In the genomic region with DNA sequence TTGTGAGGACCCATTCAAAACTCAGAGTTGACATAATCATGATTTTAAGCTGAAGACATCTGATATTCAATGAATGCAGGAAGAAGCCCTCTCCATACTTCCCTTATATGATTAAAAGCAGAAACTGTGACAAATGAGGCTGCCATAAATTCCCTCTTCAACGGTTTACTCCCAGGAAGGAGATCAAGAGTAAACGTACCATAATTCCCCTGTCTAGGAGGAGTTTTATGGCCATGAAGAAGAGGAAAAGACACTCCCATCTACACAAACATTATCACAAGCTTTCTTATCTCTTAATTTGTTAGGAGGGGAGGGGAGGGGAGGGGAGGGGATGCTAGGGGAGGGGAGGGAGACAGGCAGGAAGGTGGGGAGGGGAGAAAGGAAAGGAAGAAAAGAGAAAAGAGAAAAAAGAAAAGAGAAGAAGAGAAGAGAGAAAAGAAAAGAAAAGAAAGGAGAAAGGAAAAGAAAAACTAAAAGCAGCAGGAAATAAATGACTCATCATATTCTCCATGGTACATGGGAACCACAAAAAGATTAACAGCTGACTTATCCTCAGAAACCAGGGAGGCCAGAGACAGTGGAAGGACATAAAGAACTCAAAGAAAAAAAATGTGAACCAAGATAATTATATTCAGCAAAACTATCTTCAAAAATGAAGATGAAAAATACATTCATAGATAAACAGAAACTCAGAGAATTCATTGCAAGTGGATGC, we compare ENCODE assay signal across 1 cellular context.
TF ChIP-seq lines count a peak whose summit lies in the region.

No MANE protein-coding gene starts in this region.

TF ChIP-seq in K562, 482 proteins besides CTCF, POLR2A, EP300 and RAD21 (continued from another document):
- TF ChIP-seq, protein P1, sequence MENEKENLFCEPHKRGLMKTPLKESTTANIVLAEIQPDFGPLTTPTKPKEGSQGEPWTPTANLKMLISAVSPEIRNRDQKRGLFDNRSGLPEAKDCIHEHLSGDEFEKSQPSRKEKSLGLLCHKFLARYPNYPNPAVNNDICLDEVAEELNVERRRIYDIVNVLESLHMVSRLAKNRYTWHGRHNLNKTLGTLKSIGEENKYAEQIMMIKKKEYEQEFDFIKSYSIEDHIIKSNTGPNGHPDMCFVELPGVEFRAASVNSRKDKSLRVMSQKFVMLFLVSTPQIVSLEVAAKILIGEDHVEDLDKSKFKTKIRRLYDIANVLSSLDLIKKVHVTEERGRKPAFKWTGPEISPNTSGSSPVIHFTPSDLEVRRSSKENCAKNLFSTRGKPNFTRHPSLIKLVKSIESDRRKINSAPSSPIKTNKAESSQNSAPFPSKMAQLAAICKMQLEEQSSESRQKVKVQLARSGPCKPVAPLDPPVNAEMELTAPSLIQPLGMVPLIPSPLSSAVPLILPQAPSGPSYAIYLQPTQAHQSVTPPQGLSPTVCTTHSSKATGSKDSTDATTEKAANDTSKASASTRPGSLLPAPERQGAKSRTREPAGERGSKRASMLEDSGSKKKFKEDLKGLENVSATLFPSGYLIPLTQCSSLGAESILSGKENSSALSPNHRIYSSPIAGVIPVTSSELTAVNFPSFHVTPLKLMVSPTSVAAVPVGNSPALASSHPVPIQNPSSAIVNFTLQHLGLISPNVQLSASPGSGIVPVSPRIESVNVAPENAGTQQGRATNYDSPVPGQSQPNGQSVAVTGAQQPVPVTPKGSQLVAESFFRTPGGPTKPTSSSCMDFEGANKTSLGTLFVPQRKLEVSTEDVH (IDR thresholded peaks at IDR 0.05; ENCODE audit: low read depth, partially characterized antibody), result peak; percentile 77
- TF ChIP-seq MYNN (IDR thresholded peaks at IDR 0.05), result no peak
- no peak for TF ChIP-seq MYNN (CRISPR knock-in tag; IDR thresholded peaks at IDR 0.05)
- TF ChIP-seq POLR2H (tag; IDR thresholded peaks at IDR 0.05; ENCODE audit: low read depth), result 0 out of 2 replicates have a peak, but pooled peaks have one; percentile 47
- TF ChIP-seq SOX6 (IDR thresholded peaks at IDR 0.05), result peak; percentile 51
- TF ChIP-seq ESRRA (IDR thresholded peaks at IDR 0.05; ENCODE audit: borderline replicate concordance, low read depth), result peak; percentile 64; the same call in 1 of the 2 replicates
- TF ChIP-seq KDM1A (IDR thresholded peaks at IDR 0.05), result peak; percentile 66 to 78
- TF ChIP-seq, protein P2, sequence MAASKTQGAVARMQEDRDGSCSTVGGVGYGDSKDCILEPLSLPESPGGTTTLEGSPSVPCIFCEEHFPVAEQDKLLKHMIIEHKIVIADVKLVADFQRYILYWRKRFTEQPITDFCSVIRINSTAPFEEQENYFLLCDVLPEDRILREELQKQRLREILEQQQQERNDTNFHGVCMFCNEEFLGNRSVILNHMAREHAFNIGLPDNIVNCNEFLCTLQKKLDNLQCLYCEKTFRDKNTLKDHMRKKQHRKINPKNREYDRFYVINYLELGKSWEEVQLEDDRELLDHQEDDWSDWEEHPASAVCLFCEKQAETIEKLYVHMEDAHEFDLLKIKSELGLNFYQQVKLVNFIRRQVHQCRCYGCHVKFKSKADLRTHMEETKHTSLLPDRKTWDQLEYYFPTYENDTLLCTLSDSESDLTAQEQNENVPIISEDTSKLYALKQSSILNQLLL (CRISPR knock-in tag; IDR thresholded peaks at IDR 0.05; ENCODE audit: borderline replicate concordance), result no peak
- TF ChIP-seq CC2D1A (IDR thresholded peaks at IDR 0.05), result peak; percentile 95
- peak; percentile 58 for TF ChIP-seq EP400 (IDR thresholded peaks at IDR 0.05)
